ENCODE assay signal across 15 cellular contexts in genomic region chr4:125739760-125740159, GRCh38.
DNase-seq lines count a peak whose midpoint lies in the region; FAIRE-seq and TF ChIP-seq lines count a peak whose summit lies in the region.
"Had no signal": no experiment of that assay in that cellular context is flagged by ENCODE, and none has a peak within 500 bp of the region (broad histone marks: within the 10 kb centered on the region; RNA-seq: fewer than 3 reads in every experiment).

No MANE protein-coding gene starts in this region.

- peak overlapping the region; percentile 99 for H2AFZ ChIP-seq in neural progenitor cell (replicated peaks)

- H4K20me1 ChIP-seq in neural progenitor cell (ENCODE audit: low read depth) = no peaks in the 10 kb centered on the region

- FAIRE-seq in GM12892 (lab: Jason Lieb, UNC) = no peak
- FAIRE-seq: colon had no signal

- no peaks in the 10 kb centered on the region for H3K9me3 ChIP-seq in neural progenitor cell (ENCODE audit: low read depth)

- no peak overlapping the region for H3K27ac ChIP-seq in neural progenitor cell

- no peaks in the 10 kb centered on the region for H3K27me3 Mint-ChIP-seq in neural progenitor cell (ENCODE audit: insufficient read depth, low read depth)
- H3K27me3 Mint-ChIP-seq: activated naive CD4-positive, alpha-beta T cell treated with anti-CD3 and anti-CD28 coated beads, Interleukin-2, amount 10 ng/mL, durations not matched to agents 7 days and 5 days had no signal

- TF ChIP-seq CTCF in AG10803 (conservative IDR thresholded peaks at IDR 0.05; ENCODE audit: low read length) (no peak), fibroblast of villous mesenchyme (IDR thresholded peaks at IDR 0.05; ENCODE audit: insufficient read depth, low read depth, low read length) (no peak), neural progenitor cell (IDR thresholded peaks at IDR 0.05) (no peak), lower leg skin (IDR thresholded peaks at IDR 0.05) (no peak)

- peak overlapping the region; percentile 52 for H3K27ac Mint-ChIP-seq in neural progenitor cell
- H3K27ac Mint-ChIP-seq: activated naive CD4-positive, alpha-beta T cell treated with anti-CD3 and anti-CD28 coated beads, Interleukin-2, amount 10 ng/mL, durations not matched to agents 7 days and 5 days had no signal

- H3K4me2 ChIP-seq in neural progenitor cell = no peak overlapping the region

- H3K9me3 Mint-ChIP-seq in neural progenitor cell = peaks cover 11% of the 10 kb centered on the region
- H3K9me3 Mint-ChIP-seq: activated naive CD4-positive, alpha-beta T cell treated with anti-CD3 and anti-CD28 coated beads, Interleukin-2, amount 10 ng/mL, durations not matched to agents 7 days and 5 days had no signal

- no peak overlapping the region for H3K4me3 ChIP-seq in AG10803 (ENCODE audit: low read length)
- H3K4me3 ChIP-seq in fibroblast of villous mesenchyme (ENCODE audit: low read depth, low read length) = no peak overlapping the region
- H3K4me3 ChIP-seq in neural progenitor cell = no peak overlapping the region
- H3K4me3 ChIP-seq in lower leg skin (ENCODE audit: low read depth, poor library complexity, severe bottlenecking) = no peak overlapping the region

- H3K36me3 Mint-ChIP-seq in neural progenitor cell = peaks cover 9% of the 10 kb centered on the region
- H3K36me3 Mint-ChIP-seq: activated naive CD4-positive, alpha-beta T cell treated with anti-CD3 and anti-CD28 coated beads, Interleukin-2, amount 10 ng/mL, durations not matched to agents 7 days and 5 days had no signal

- 60 to 70% methylated on average over 2 of the region's 2 CpGs for WGBS in lower leg skin, 2 donors

- H3K4me3 Mint-ChIP-seq in neural progenitor cell = no peak overlapping the region
- H3K4me3 Mint-ChIP-seq: activated naive CD4-positive, alpha-beta T cell treated with anti-CD3 and anti-CD28 coated beads, Interleukin-2, amount 10 ng/mL, durations not matched to agents 7 days and 5 days had no signal

- H3K4me1 ChIP-seq in neural progenitor cell = peaks cover 13% of the 10 kb centered on the region

- no peaks in the 10 kb centered on the region for H3K36me3 ChIP-seq in neural progenitor cell

- no peak overlapping the region for H3K9ac ChIP-seq in neural progenitor cell

- H3K27me3 ChIP-seq in neural progenitor cell = no peaks in the 10 kb centered on the region

- intact Hi-C loops in lower leg skin (cut with DNase I; ENCODE audit: low total_unique reads) = no loop called here

- DNase-seq in AG10803 (ENCODE audit: low read depth) (peak; percentile 19), UCSD-AML1 (lab: John Stamatoyannopoulos, UW; ENCODE audit: unreplicated experiment) (peak; percentile 12), fibroblast of villous mesenchyme (ENCODE audit: low read depth) (peak; percentile 36), neural progenitor cell (ENCODE audit: low spot score) (no peak), lower leg skin (ENCODE audit: low spot score in 2 of 2) (no peak), GM12892 (ENCODE audit: insufficient read length) (no peak), midbrain (lab: John Stamatoyannopoulos, UW) (no peak), kidney glomerular epithelial cell (lab: John Stamatoyannopoulos, UW) (no peak)
- DNase-seq: activated naive CD4-positive, alpha-beta T cell treated with anti-CD3 and anti-CD28 coated beads, Interleukin-2, amount 10 ng/mL, durations not matched to agents 7 days and 5 days; islet precursor cell; NCI-H146; NCI-H526; occipital lobe; T-helper 9 cell had no signal

- H3K4me1 Mint-ChIP-seq in neural progenitor cell = peaks cover 36% of the 10 kb centered on the region
- H3K4me1 Mint-ChIP-seq: activated naive CD4-positive, alpha-beta T cell treated with anti-CD3 and anti-CD28 coated beads, Interleukin-2, amount 10 ng/mL, durations not matched to agents 7 days and 5 days had no signal

- H3K79me2 ChIP-seq in neural progenitor cell (ENCODE audit: low read depth) = no peaks in the 10 kb centered on the region

- no peaks in the 10 kb centered on the region for H3F3A ChIP-seq in neural progenitor cell (ENCODE audit: low read depth)

- TF ChIP-seq POLR2A in lower leg skin (IDR thresholded peaks at IDR 0.05) (no peak), GM12892 (IDR thresholded peaks at IDR 0.05; ENCODE audit: low read depth, low read length) (no peak)

Comparison
In these comparisons a context has a peak if more than half of its experiments do, and no peak if none do; other contexts are left out.
1. DNase-seq: peak in AG10803 (single experiment), UCSD-AML1 (single experiment) and fibroblast of villous mesenchyme (single experiment); none in neural progenitor cell (single experiment), lower leg skin (0 of 2), GM12892 (single experiment), midbrain (single experiment) and kidney glomerular epithelial cell (single experiment).